20 cellular contexts compared by ENCODE assay signal in genomic region chr7:7226407-7226806, GRCh38.
"Had no signal": no experiment of that assay in that cellular context is flagged by ENCODE, and none has a peak within 500 bp of the region (broad histone marks: within the 10 kb centered on the region; RNA-seq: fewer than 3 reads in every experiment).

No MANE protein-coding gene starts in this region.

- H3K4me3 ChIP-seq: MG63, SJSA1, SK-N-MC had no signal

- H3K36me3 ChIP-seq: SJSA1 had no signal

- H3K9me3 ChIP-seq: SJSA1 had no signal

- DNase-seq: KBM-7, MG63, NCI-H1092 treated with DMSO at 0.1 percent for 48 hours, NCI-H1436, NCI-H187, NCI-H2029, NCI-H2081 treated with DMSO at 0.1 percent for 48 hours, NCI-H2171, NCI-H226, NCI-H446, NCI-H510A, NCI-H524 treated with DMSO at 0.1 percent for 48 hours, NCI-H69, NCI-H774, Right ventricle myocardium superior, RPMI8226, SIG-M5 had no signal

- H3K27ac ChIP-seq: HL-60, SJSA1, SK-N-MC had no signal

- H3K27me3 ChIP-seq: MG63, SJSA1 had no signal
